ENCODE assay signal across 2 cellular contexts in the genomic region with DNA sequence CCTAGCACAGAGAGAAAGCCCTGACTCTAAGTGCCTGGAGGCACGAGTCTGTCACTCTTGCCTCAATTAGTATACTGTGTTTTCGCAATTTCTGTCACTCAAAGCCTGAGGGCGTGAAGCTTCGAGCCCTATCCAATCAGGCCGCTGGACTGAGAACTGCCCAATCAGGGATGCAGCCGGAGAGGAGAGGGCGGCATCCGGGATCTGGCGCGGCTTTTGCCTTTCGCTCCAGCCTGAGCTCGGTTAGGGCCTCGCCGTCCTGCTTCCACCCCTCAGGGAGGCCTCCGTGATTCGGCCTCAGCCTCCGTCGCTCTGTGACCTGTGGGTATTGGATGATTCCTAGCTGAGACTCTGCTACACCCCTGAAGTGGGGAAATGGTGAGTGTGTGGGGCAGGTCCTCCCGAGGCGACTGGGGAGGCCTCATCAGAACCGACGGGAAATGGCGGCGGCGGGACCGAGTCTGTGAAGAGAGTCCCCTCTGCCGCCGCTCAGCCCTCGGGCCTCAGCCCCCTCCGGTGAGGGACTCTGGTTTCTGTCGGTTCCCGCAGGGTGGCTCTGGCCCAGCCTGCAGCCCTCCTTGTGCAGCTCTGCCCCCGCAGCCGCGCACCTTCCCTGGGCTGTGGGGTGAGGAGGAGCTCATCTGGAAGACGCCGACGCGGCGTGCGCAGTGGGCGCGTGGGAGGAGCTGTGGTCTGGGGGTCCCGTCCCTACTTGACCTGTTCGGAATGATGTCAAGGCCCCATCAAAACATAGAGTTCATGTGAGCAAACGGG.
TF ChIP-seq lines count a peak whose summit lies in the region.

No MANE protein-coding gene starts in this region.

TF ChIP-seq in liver, 16 proteins besides CTCF, POLR2A, EP300 and RAD21:
- TF ChIP-seq, protein P1, sequence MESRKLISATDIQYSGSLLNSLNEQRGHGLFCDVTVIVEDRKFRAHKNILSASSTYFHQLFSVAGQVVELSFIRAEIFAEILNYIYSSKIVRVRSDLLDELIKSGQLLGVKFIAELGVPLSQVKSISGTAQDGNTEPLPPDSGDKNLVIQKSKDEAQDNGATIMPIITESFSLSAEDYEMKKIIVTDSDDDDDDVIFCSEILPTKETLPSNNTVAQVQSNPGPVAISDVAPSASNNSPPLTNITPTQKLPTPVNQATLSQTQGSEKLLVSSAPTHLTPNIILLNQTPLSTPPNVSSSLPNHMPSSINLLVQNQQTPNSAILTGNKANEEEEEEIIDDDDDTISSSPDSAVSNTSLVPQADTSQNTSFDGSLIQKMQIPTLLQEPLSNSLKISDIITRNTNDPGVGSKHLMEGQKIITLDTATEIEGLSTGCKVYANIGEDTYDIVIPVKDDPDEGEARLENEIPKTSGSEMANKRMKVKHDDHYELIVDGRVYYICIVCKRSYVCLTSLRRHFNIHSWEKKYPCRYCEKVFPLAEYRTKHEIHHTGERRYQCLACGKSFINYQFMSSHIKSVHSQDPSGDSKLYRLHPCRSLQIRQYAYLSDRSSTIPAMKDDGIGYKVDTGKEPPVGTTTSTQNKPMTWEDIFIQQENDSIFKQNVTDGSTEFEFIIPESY (IDR thresholded peaks at IDR 0.05), result no peak
- TF ChIP-seq MAX (IDR thresholded peaks at IDR 0.05) (no peak), HNF4A (conservative IDR thresholded peaks at IDR 0.05) (no peak), NR2F2 (IDR thresholded peaks at IDR 0.05) (no peak), HNF4G (IDR thresholded peaks at IDR 0.05) (no peak), GABPA (IDR thresholded peaks at IDR 0.05 in 1 of 2, conservative IDR thresholded peaks at IDR 0.05 in 1 of 2) (no peak), FOXA2 (IDR thresholded peaks at IDR 0.05) (no peak), JUND (IDR thresholded peaks at IDR 0.05) (no peak), FOXA1 (IDR thresholded peaks at IDR 0.05) (no peak), YY1 (IDR thresholded peaks at IDR 0.05) (no peak), TAF1 (conservative IDR thresholded peaks at IDR 0.05) (no peak), EGR1 (IDR thresholded peaks at IDR 0.05; ENCODE audit: low read depth in 2 of 2) (no peak), RXRA (IDR thresholded peaks at IDR 0.05) (no peak), SP1 (IDR thresholded peaks at IDR 0.05) (no peak)
- TF ChIP-seq, protein P2, sequence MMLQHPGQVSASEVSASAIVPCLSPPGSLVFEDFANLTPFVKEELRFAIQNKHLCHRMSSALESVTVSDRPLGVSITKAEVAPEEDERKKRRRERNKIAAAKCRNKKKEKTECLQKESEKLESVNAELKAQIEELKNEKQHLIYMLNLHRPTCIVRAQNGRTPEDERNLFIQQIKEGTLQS (IDR thresholded peaks at IDR 0.05), result no peak
- TF ChIP-seq, protein P3, sequence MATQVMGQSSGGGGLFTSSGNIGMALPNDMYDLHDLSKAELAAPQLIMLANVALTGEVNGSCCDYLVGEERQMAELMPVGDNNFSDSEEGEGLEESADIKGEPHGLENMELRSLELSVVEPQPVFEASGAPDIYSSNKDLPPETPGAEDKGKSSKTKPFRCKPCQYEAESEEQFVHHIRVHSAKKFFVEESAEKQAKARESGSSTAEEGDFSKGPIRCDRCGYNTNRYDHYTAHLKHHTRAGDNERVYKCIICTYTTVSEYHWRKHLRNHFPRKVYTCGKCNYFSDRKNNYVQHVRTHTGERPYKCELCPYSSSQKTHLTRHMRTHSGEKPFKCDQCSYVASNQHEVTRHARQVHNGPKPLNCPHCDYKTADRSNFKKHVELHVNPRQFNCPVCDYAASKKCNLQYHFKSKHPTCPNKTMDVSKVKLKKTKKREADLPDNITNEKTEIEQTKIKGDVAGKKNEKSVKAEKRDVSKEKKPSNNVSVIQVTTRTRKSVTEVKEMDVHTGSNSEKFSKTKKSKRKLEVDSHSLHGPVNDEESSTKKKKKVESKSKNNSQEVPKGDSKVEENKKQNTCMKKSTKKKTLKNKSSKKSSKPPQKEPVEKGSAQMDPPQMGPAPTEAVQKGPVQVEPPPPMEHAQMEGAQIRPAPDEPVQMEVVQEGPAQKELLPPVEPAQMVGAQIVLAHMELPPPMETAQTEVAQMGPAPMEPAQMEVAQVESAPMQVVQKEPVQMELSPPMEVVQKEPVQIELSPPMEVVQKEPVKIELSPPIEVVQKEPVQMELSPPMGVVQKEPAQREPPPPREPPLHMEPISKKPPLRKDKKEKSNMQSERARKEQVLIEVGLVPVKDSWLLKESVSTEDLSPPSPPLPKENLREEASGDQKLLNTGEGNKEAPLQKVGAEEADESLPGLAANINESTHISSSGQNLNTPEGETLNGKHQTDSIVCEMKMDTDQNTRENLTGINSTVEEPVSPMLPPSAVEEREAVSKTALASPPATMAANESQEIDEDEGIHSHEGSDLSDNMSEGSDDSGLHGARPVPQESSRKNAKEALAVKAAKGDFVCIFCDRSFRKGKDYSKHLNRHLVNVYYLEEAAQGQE (IDR thresholded peaks at IDR 0.05), result no peak

TF ChIP-seq in HepG2, 621 proteins besides CTCF, POLR2A, EP300 and RAD21 (continued from another document):
- TF ChIP-seq, protein P4, sequence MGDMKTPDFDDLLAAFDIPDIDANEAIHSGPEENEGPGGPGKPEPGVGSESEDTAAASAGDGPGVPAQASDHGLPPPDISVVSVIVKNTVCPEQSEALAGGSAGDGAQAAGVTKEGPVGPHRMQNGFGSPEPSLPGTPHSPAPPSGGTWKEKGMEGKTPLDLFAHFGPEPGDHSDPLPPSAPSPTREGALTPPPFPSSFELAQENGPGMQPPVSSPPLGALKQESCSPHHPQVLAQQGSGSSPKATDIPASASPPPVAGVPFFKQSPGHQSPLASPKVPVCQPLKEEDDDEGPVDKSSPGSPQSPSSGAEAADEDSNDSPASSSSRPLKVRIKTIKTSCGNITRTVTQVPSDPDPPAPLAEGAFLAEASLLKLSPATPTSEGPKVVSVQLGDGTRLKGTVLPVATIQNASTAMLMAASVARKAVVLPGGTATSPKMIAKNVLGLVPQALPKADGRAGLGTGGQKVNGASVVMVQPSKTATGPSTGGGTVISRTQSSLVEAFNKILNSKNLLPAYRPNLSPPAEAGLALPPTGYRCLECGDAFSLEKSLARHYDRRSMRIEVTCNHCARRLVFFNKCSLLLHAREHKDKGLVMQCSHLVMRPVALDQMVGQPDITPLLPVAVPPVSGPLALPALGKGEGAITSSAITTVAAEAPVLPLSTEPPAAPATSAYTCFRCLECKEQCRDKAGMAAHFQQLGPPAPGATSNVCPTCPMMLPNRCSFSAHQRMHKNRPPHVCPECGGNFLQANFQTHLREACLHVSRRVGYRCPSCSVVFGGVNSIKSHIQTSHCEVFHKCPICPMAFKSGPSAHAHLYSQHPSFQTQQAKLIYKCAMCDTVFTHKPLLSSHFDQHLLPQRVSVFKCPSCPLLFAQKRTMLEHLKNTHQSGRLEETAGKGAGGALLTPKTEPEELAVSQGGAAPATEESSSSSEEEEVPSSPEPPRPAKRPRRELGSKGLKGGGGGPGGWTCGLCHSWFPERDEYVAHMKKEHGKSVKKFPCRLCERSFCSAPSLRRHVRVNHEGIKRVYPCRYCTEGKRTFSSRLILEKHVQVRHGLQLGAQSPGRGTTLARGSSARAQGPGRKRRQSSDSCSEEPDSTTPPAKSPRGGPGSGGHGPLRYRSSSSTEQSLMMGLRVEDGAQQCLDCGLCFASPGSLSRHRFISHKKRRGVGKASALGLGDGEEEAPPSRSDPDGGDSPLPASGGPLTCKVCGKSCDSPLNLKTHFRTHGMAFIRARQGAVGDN (CRISPR knock-in tag; IDR thresholded peaks at IDR 0.05), result no peak
- TF ChIP-seq CREM (IDR thresholded peaks at IDR 0.05) (no peak), CREM (CRISPR knock-in tag; IDR thresholded peaks at IDR 0.05) (no peak), NAIF1 (CRISPR knock-in tag; IDR thresholded peaks at IDR 0.05; ENCODE audit: borderline replicate concordance) (no peak), ZNF747 (CRISPR knock-in tag; IDR thresholded peaks at IDR 0.05; ENCODE audit: borderline replicate concordance) (no peak), HDAC2 (CRISPR knock-in tag; IDR thresholded peaks at IDR 0.05) (no peak), HOXA9 (CRISPR knock-in tag; IDR thresholded peaks at IDR 0.05; ENCODE audit: borderline replicate concordance) (no peak), ELF4 (CRISPR knock-in tag; IDR thresholded peaks at IDR 0.05; ENCODE audit: borderline replicate concordance) (no peak), KLF15 (CRISPR knock-in tag; IDR thresholded peaks at IDR 0.05; ENCODE audit: borderline replicate concordance) (no peak)
- TF ChIP-seq, protein P5, sequence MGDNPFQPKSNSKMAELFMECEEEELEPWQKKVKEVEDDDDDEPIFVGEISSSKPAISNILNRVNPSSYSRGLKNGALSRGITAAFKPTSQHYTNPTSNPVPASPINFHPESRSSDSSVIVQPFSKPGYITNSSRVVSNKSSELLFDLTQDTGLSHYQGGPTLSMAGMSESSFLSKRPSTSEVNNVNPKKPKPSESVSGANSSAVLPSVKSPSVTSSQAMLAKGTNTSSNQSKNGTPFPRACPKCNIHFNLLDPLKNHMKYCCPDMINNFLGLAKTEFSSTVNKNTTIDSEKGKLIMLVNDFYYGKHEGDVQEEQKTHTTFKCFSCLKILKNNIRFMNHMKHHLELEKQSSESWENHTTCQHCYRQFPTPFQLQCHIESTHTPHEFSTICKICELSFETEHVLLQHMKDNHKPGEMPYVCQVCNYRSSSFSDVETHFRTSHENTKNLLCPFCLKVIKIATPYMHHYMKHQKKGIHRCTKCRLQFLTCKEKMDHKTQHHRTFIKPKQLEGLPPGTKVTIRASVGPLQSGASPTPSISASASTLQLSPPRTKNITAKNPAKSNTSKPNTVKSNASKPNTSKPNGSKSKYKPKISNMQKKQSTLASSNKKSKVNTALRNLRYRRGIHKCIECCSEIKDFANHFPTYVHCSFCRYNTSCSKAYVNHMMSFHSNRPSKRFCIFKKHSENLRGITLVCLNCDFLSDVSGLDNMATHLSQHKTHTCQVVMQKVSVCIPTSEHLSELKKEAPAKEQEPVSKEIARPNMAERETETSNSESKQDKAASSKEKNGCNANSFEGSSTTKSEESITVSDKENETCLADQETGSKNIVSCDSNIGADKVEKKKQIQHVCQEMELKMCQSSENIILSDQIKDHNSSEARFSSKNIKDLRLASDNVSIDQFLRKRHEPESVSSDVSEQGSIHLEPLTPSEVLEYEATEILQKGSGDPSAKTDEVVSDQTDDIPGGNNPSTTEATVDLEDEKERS (CRISPR knock-in tag; IDR thresholded peaks at IDR 0.05), result no peak
- TF ChIP-seq, protein P6, sequence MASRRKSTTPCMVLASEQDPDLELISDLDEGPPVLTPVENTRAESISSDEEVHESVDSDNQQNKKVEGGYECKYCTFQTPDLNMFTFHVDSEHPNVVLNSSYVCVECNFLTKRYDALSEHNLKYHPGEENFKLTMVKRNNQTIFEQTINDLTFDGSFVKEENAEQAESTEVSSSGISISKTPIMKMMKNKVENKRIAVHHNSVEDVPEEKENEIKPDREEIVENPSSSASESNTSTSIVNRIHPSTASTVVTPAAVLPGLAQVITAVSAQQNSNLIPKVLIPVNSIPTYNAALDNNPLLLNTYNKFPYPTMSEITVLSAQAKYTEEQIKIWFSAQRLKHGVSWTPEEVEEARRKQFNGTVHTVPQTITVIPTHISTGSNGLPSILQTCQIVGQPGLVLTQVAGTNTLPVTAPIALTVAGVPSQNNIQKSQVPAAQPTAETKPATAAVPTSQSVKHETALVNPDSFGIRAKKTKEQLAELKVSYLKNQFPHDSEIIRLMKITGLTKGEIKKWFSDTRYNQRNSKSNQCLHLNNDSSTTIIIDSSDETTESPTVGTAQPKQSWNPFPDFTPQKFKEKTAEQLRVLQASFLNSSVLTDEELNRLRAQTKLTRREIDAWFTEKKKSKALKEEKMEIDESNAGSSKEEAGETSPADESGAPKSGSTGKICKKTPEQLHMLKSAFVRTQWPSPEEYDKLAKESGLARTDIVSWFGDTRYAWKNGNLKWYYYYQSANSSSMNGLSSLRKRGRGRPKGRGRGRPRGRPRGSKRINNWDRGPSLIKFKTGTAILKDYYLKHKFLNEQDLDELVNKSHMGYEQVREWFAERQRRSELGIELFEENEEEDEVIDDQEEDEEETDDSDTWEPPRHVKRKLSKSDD (CRISPR knock-in tag; IDR thresholded peaks at IDR 0.05; ENCODE audit: low read depth), result no peak
TF ChIP-seq in HepG2: peak in this region for 0.
